Comparison of ENCODE assay signal across 23 cellular contexts in genomic region chr5:172624996-172625939, GRCh38. TPM values are rescaled to one million over a fixed set of nuclear protein-coding genes. Genes with fewer than 3 reads are reported as not detected.
DNase-seq lines count a peak whose midpoint lies in the region; ATAC-seq, FAIRE-seq and TF ChIP-seq lines count a peak whose summit lies in the region.
"Had no signal": no experiment of that assay in that cellular context is flagged by ENCODE, and none has a peak within 500 bp of the region (broad histone marks: within the 10 kb centered on the region; RNA-seq: fewer than 3 reads in every experiment).

No MANE protein-coding gene starts in this region.

- H4K5ac ChIP-seq in H1 (ENCODE audit: insufficient read length, low read depth, low read length) = no peak overlapping the region

- peak overlapping the region; percentile 50 for H2BK120ac ChIP-seq in H1 (replicated peaks; ENCODE audit: low read depth, low read length)

- H3K23ac ChIP-seq in H1 (ENCODE audit: insufficient read length) = no peak overlapping the region

- H3K14ac ChIP-seq in H1 (ENCODE audit: insufficient read length) = no peak overlapping the region

- peak overlapping the region; percentile 60; the same call in 1 of the 2 replicates for H2BK5ac ChIP-seq in H1 (ENCODE audit: low read depth, low read length)

- H3K4me1 ChIP-seq in H1 (replicated peaks in 1 of 4; ENCODE audit: control insufficient read depth in 3 of 4, insufficient read depth in 4 of 4, low read length in 3 of 4) (peaks cover 7 to 27% (median 9%) of the 10 kb centered on the region in 4 experiments), parathyroid adenoma (no peaks in the 10 kb centered on the region)

- no peak overlapping the region for H3K4ac ChIP-seq in H1 (replicated peaks; ENCODE audit: insufficient read length, low read depth, low read length)

- H2BK12ac ChIP-seq in H1 (ENCODE audit: low read depth, low read length) = peak overlapping the region; percentile 90; the same call in 1 of the 2 replicates

- DNase-seq in activated effector memory CD4-positive, alpha-beta T cell treated with anti-CD3 and anti-CD28 coated beads, Interleukin-2, amount 50 U/mL, for 16 hours = peak; percentile 48
- DNase-seq in activated effector memory CD4-positive, alpha-beta T cell treated with Interleukin-2 at 50 U/mL for 16 hours = no peak
- DNase-seq in H1 (ENCODE audit: low read depth in 1 of 2, low spot score in 2 of 2) (no peak), A172 (ENCODE audit: low spot score) (no peak), hepatic stellate cell (ENCODE audit: low spot score) (no peak)
- DNase-seq: 8988T, DMS53, GDM1, GOT3, NCI-H1105, NCI-H2029 treated with DMSO at 0.1 percent for 48 hours, NCI-H226, NCI-H510A treated with DMSO at 0.1 percent for 48 hours, NCI-H774, SHP77 treated with DMSO at 0.1 percent for 48 hours had no signal

- H3K23me2 ChIP-seq in H1 (ENCODE audit: low read depth, low read length) = no peaks in the 10 kb centered on the region

- H3K18ac ChIP-seq in H1 (ENCODE audit: extremely low read depth, low read length) = no peak overlapping the region

- peak overlapping the region; percentile 78; the same call in 1 of the 2 replicates for H2BK15ac ChIP-seq in H1 (ENCODE audit: low read length)

- H3K36me3 ChIP-seq in H1 (ENCODE audit: control insufficient read depth in 2 of 4, insufficient read depth in 4 of 4, low read length in 3 of 4) (no peaks in the 10 kb centered on the region), parathyroid adenoma (ENCODE audit: control insufficient read depth, insufficient read depth, low read length) (no peaks in the 10 kb centered on the region)

- H3K79me2 ChIP-seq in H1 (ENCODE audit: control insufficient read depth in 1 of 2, insufficient read depth in 2 of 2, low read length in 2 of 2) (no peaks in the 10 kb centered on the region), parathyroid adenoma (no peaks in the 10 kb centered on the region)

- H3K4me2 ChIP-seq in H1 (ENCODE audit: insufficient read depth in 1 of 2, low read depth in 2 of 2, low read length in 2 of 2) (no peak overlapping the region), parathyroid adenoma (ENCODE audit: low read length) (no peak overlapping the region)

- H3K9me3 ChIP-seq in H1 (ENCODE audit: insufficient read depth in 2 of 2, low read depth in 1 of 2, low read length in 1 of 2) (no peaks in the 10 kb centered on the region), parathyroid adenoma (ENCODE audit: control insufficient read depth, low read length) (no peaks in the 10 kb centered on the region)

- TF ChIP-seq RAD21 in H1 (IDR thresholded peaks at IDR 0.05 in 1 of 2, conservative IDR thresholded peaks at IDR 0.05 in 1 of 2; ENCODE audit: low read depth in 2 of 2, low read length in 2 of 2) = no peak

- H2BK20ac ChIP-seq in H1 (ENCODE audit: low read length) = peak overlapping the region; percentile 54; the same call in 1 of the 2 replicates

- no peak for FAIRE-seq in H1 (lab: Jason Lieb, UNC)
- FAIRE-seq: D721Med, GM18507, HTR-8/SVneo had no signal

- H3K27me3 ChIP-seq in H1 (replicated peaks in 1 of 4; ENCODE audit: control insufficient read depth in 3 of 4, extremely low read depth in 1 of 4, insufficient read depth in 3 of 4, low read length in 3 of 4) (no peaks in the 10 kb centered on the region), parathyroid adenoma (ENCODE audit: control insufficient read depth, insufficient read depth, low read length) (no peaks in the 10 kb centered on the region)

- H4K8ac ChIP-seq in H1 (ENCODE audit: extremely low read depth, insufficient read depth, low read length) = no peak overlapping the region; the same call in 1 of the 2 replicates

- CTCF ChIA-PET in H1 (lab: Charles Lee; ENCODE audit: partially characterized antibody) = interaction anchor here (1.2 to 1.5 kb wide), 2 partner anchors 21 to 146 kb away, joined by 4 to 5 read pairs; no protein-coding TSS in a partner anchor

- H4K20me1 ChIP-seq in H1 (replicated peaks in 1 of 2; ENCODE audit: control insufficient read depth in 1 of 2, insufficient read depth in 2 of 2, low read length in 2 of 2) = no peaks in the 10 kb centered on the region

- no peak for TF ChIP-seq EP300 in H1 (IDR thresholded peaks at IDR 0.05; ENCODE audit: borderline replicate concordance in 1 of 2, low read depth in 2 of 2, low read length in 2 of 2)

- H2AFZ ChIP-seq in H1 (ENCODE audit: low read length) (no peak overlapping the region), parathyroid adenoma (peak overlapping the region; percentile 3)

- TF ChIP-seq CTCF in H1 (IDR thresholded peaks at IDR 0.05; ENCODE audit: control extremely low read depth in 1 of 3, insufficient read depth in 1 of 3, low read depth in 1 of 3, low read length in 3 of 3) = no peak
- TF ChIP-seq CTCF in parathyroid adenoma (IDR thresholded peaks at IDR 0.05) = no peak

- peak overlapping the region; percentile 58; the same call in 1 of the 2 replicates for H2AK5ac ChIP-seq in H1 (ENCODE audit: low read depth, low read length)

- H3K79me1 ChIP-seq in H1 (ENCODE audit: low read depth, low read length) = no peaks in the 10 kb centered on the region

- H4K91ac ChIP-seq in H1 (replicated peaks; ENCODE audit: insufficient read length, low read length) = no peak overlapping the region

- no peak overlapping the region for H3K56ac ChIP-seq in H1 (replicated peaks; ENCODE audit: insufficient read length, low read depth, low read length)

- H3K9ac ChIP-seq in H1 (replicated peaks in 1 of 4; ENCODE audit: extremely low read depth in 1 of 4, low read depth in 3 of 4, low read length in 3 of 4) (no peak overlapping the region), parathyroid adenoma (no peak overlapping the region)

- no peak overlapping the region for H3K4me3 ChIP-seq in H1 (ENCODE audit: extremely low read depth in 1 of 4, insufficient read depth in 2 of 4, low read depth in 3 of 4, low read length in 4 of 4)
- no peak overlapping the region for H3K4me3 ChIP-seq in parathyroid adenoma (ENCODE audit: low read depth, low read length)
- H3K4me3 ChIP-seq: SK-N-MC had no signal

- POLR2A ChIA-PET in H1 (lab: Charles Lee; ENCODE audit: partially characterized antibody) = interaction anchor here (1.0 to 1.4 kb wide), 2 partner anchors 12 to 22 kb away, joined by 3 read pairs; no protein-coding TSS in a partner anchor

- 84% methylated on average over 9 of the region's 9 CpGs; no CpG with 5 or more reads in 1 of the 2 experiments for WGBS in H1 (ENCODE audit: extremely low coverage in 1 of 2, insufficient coverage in 1 of 2, insufficient read length in 1 of 2, insufficient replicate concordance in 2 of 2, low coverage in 1 of 2, low lambda C conversion rate in 2 of 2, missing lambda C conversion rate in 1 of 2), 2 experiments

- TF ChIP-seq POLR2A in H1 (IDR thresholded peaks at IDR 0.05; ENCODE audit: control extremely low read depth in 1 of 2, low read depth in 2 of 2, low read length in 2 of 2) = no peak

- no peak for ATAC-seq in HG03135 (IDR thresholded peaks at IDR 0.05; ENCODE audit: unreplicated experiment)
- ATAC-seq: HCT116 had no signal

- H3K27ac ChIP-seq in H1 (ENCODE audit: low read depth, low read length) (no peak overlapping the region), parathyroid adenoma (no peak overlapping the region)
- H3K27ac ChIP-seq: SK-N-MC had no signal

TF ChIP-seq in H1, 55 proteins besides CTCF, POLR2A, EP300 and RAD21:
- TF ChIP-seq KDM1A (IDR thresholded peaks at IDR 0.05; ENCODE audit: borderline replicate concordance, low read length) = peak; percentile 46; the same call in 1 of the 2 replicates
- TF ChIP-seq CBX8 (IDR thresholded peaks at IDR 0.05; ENCODE audit: borderline replicate concordance, low read depth, low read length) = no peak

RNA-seq across cellular contexts. Expression of gene NEURL1B, which starts 15.8 kb away (rescaled TPM):
- total RNA-seq in H1 (2021; fragmentation: NEBNext Ultra II Directional; extraction: Animal tissue kit (Norgen Biotek cat#: 25700)) = 5.7 and 6.1 TPM in 2 replicates
- 3.3 and 5.4 TPM in 2 replicates for polyA plus RNA-seq in H1 (2011; rRNA removed)
- 4.8 TPM for polyA plus RNA-seq in H1 (2011; cell fraction: cytosol; rRNA removed)
- 15.7 TPM for polyA plus RNA-seq in H1 (2011; cell fraction: nucleus; rRNA removed)
- 4.5 to 5.3 TPM (median 4.5 TPM) in 4 replicates for polyA plus RNA-seq in H1 (2012, experiment 1 of 2)
- 4.2 TPM for polyA plus RNA-seq in H1 (2012, experiment 2 of 2)
- 2.9 TPM for polyA plus RNA-seq in H1 (2013, experiment 1 of 2)
- 2.8 TPM for polyA plus RNA-seq in H1 (2013, experiment 2 of 2)
- polyA minus RNA-seq in H1 (2011; rRNA and poly(A)+ RNA removed) = 3.9 and 4.0 TPM in 2 replicates
- 5.5 TPM for polyA minus RNA-seq in H1 (2011; cell fraction: cytosol; rRNA and poly(A)+ RNA removed)
- 4.4 TPM for polyA minus RNA-seq in H1 (2011; cell fraction: nucleus; rRNA and poly(A)+ RNA removed)
- total RNA-seq in A172 (2014; rRNA removed; shearing (Covaris generic)) = 7.2 and 12.2 TPM in 2 replicates
- polyA plus RNA-seq: IgD-negative memory B cell had no signal
